32 cellular contexts compared by ENCODE assay signal in genomic region chr9:107855164-107855563, GRCh38.
DNase-seq lines count a peak whose midpoint lies in the region; ATAC-seq, FAIRE-seq and TF ChIP-seq lines count a peak whose summit lies in the region.
"Had no signal": no experiment of that assay in that cellular context is flagged by ENCODE, and none has a peak within 500 bp of the region (broad histone marks: within the 10 kb centered on the region; RNA-seq: fewer than 3 reads in every experiment).

No MANE protein-coding gene starts in this region.

- H3K4me1 ChIP-seq in HCT116 (ENCODE audit: control insufficient read depth in 1 of 2, insufficient read depth in 2 of 2, low read length in 2 of 2) (no peaks in the 10 kb centered on the region), HEK293 (ENCODE audit: control insufficient read depth, insufficient read depth, low read length) (no peaks in the 10 kb centered on the region), upper lobe of left lung (no peaks in the 10 kb centered on the region)
- H3K4me1 ChIP-seq: A549, BE2C, BLaER1, Caco-2 had no signal

- H3K36me3 ChIP-seq in HCT116 (ENCODE audit: control insufficient read depth in 1 of 2, insufficient read depth in 2 of 2, low read length in 2 of 2) (no peaks in the 10 kb centered on the region; a peak in 1 of 4 replicates), HEK293 (ENCODE audit: control insufficient read depth in 2 of 2, insufficient read depth in 1 of 2, low read length in 2 of 2) (no peaks in the 10 kb centered on the region), upper lobe of left lung (no peaks in the 10 kb centered on the region)
- H3K36me3 ChIP-seq: BE2C, BLaER1 had no signal

- no peak for TF ChIP-seq RAD21 in HCT116 (IDR thresholded peaks at IDR 0.05; ENCODE audit: low read depth)

- no peak overlapping the region for H3K4me2 ChIP-seq in HCT116 (ENCODE audit: low read length)
- H3K4me2 ChIP-seq: A549; BLaER1; BLaER1 treated with 17β-estradiol and CSF1 and Interleukin-3, amounts not matched to agents 10 nM and 100 nM had no signal

- no peak overlapping the region for H3K9ac ChIP-seq in HCT116 (ENCODE audit: low read length)
- H3K9ac ChIP-seq: BLaER1; BLaER1 treated with 17β-estradiol and CSF1 and Interleukin-3, amounts not matched to agents 10 nM and 100 nM had no signal

- DNase-seq in H54 (ENCODE audit: insufficient read length, low spot score) (no peak), HCT116 (ENCODE audit: low read depth, low spot score) (no peak), upper lobe of left lung (no peak), activated gamma-delta T cell (lab: John Stamatoyannopoulos, UW) (no peak)
- no peak for DNase-seq in stimulated activated naive CD4-positive, alpha-beta T cell (lab: John Stamatoyannopoulos, UW)
- DNase-seq: 8988T; ACHN; AML-193; BE2C; C1 segment of cervical spinal cord; Caco-2; Calu3; CD4-positive, alpha-beta memory T cell; CD4-positive, alpha-beta T cell; CD4-positive, CD25-positive, alpha-beta regulatory T cell; CD8-positive, alpha-beta memory T cell; CD8-positive, alpha-beta T cell; COR-L47; DMS 273 treated with DMSO at 0.1 percent for 48 hours; DMS153; DMS53; DMS79; DMS79 treated with DMSO at 0.1 percent for 48 hours; DND-41; EL had no signal

- WGBS in upper lobe of left lung, 2 donors = 94 to 96% methylated on average over 1 of the region's 1 CpG

- H3K9me3 ChIP-seq in HCT116 (ENCODE audit: control insufficient read depth in 1 of 2, insufficient read depth in 1 of 2, low read depth in 1 of 2, low read length in 2 of 2) (peaks cover 0 to 3% of the 10 kb centered on the region in 2 experiments; a peak in 1 of 4 replicates), HEK293 (ENCODE audit: control insufficient read depth, insufficient read depth, low read depth, low read length) (no peaks in the 10 kb centered on the region), upper lobe of left lung (peaks cover 2 to 12% (median 6%) of the 10 kb centered on the region in 4 donors)
- H3K9me3 ChIP-seq: A549, BE2C had no signal

- no peak for TF ChIP-seq EP300 in upper lobe of left lung (IDR thresholded peaks at IDR 0.05)

- H3K27me3 ChIP-seq in HCT116 (ENCODE audit: insufficient read depth, low read length) (no peaks in the 10 kb centered on the region), upper lobe of left lung (no peaks in the 10 kb centered on the region)
- H3K27me3 ChIP-seq: BE2C; BLaER1; BLaER1 treated with 17β-estradiol and CSF1 and Interleukin-3, amounts not matched to agents 10 nM and 100 nM had no signal

- H3K4me3 ChIP-seq in HCT116 (replicated peaks in 1 of 2; ENCODE audit: low read depth in 1 of 2, low read length in 2 of 2) (no peak overlapping the region), HEK293 (ENCODE audit: low read depth, low read length) (no peak overlapping the region), upper lobe of left lung (no peak overlapping the region)
- H3K4me3 ChIP-seq: A549, BLaER1 had no signal

- ATAC-seq in HCT116 (no peak), upper lobe of left lung (ENCODE audit: low FRiP score in 2 of 2) (no peak)
- ATAC-seq: A549; CD8-positive, alpha-beta T cell had no signal

- TF ChIP-seq POLR2A in H54 (IDR thresholded peaks at IDR 0.05; ENCODE audit: low read depth, low read length) = no peak
- no peak for TF ChIP-seq POLR2A in HCT116 (IDR thresholded peaks at IDR 0.05; ENCODE audit: borderline replicate concordance, extremely low read depth, insufficient read depth, insufficient read length)
- no peak for TF ChIP-seq POLR2A in upper lobe of left lung (IDR thresholded peaks at IDR 0.05)

- H2AFZ ChIP-seq in HCT116 (ENCODE audit: low read depth, low read length, poor library complexity, severe bottlenecking) = no peak overlapping the region

- H3K79me2 ChIP-seq in HCT116 (ENCODE audit: insufficient read depth, low read length) = no peaks in the 10 kb centered on the region

- TF ChIP-seq CTCF in HCT116 (IDR thresholded peaks at IDR 0.05 in 2 of 3, conservative IDR thresholded peaks at IDR 0.05 in 1 of 3; ENCODE audit: borderline replicate concordance in 1 of 3, insufficient read depth in 1 of 3, low read depth in 2 of 3, low read length in 2 of 3) (no peak), HEK293 (tag by site-specific recombination; IDR thresholded peaks at IDR 0.05) (no peak), upper lobe of left lung (IDR thresholded peaks at IDR 0.05) (no peak)

- H4K20me1 ChIP-seq in HCT116 (ENCODE audit: insufficient read depth) = no peaks in the 10 kb centered on the region
- H4K20me1 ChIP-seq: BLaER1; BLaER1 treated with 17β-estradiol and CSF1 and Interleukin-3, amounts not matched to agents 10 nM and 100 nM had no signal

- H3K9me2 ChIP-seq in HCT116 (ENCODE audit: insufficient read depth) = no peaks in the 10 kb centered on the region

- CTCF ChIA-PET in HCT116 (lab: Charles Lee) (no interaction called here), HEK293 (lab: Yijun Ruan, JAX) (interaction anchor here (1.0 kb wide), 1 partner anchor 417 kb away, joined by 3 read pairs; no protein-coding TSS in a partner anchor)

- no TSS peak for BruUV-seq in HCT116 (replicated peaks; lab: Mats Ljungman, UMichigan)

- RAD21 ChIA-PET in HCT116 (lab: Charles Lee; ENCODE audit: low non-redundant PET in 1 of 2, low total read pairs in 2 of 2, uncharacterized antibody in 2 of 2, unreplicated experiment in 2 of 2) = no interaction called here

- H3K27ac ChIP-seq in HCT116 (ENCODE audit: low read depth, low read length) (no peak overlapping the region), HEK293 (ENCODE audit: extremely low read depth, low read depth, low read length) (no peak overlapping the region), upper lobe of left lung (no peak overlapping the region)
- H3K27ac ChIP-seq: 22Rv1; A549; BLaER1; BLaER1 treated with 17β-estradiol and CSF1 and Interleukin-3, amounts not matched to agents 10 nM and 100 nM; C4-2B had no signal

- POLR2A ChIA-PET in HCT116 (lab: Charles Lee) = no interaction called here
- POLR2A ChIA-PET in HEK293 (lab: Yijun Ruan, JAX) = no interaction called here

- intact Hi-C loops in HCT116 (cut with micrococcal nuclease) = no loop called here

- FAIRE-seq in H54 (lab: Jason Lieb, UNC) = peak; percentile 6
- FAIRE-seq: A549, D721Med had no signal

TF ChIP-seq in HCT116, 20 proteins besides CTCF, POLR2A, EP300 and RAD21 (continues in another document):
- no peak for TF ChIP-seq REST (IDR thresholded peaks at IDR 0.05; ENCODE audit: low read depth)
- TF ChIP-seq CBX3 (IDR thresholded peaks at IDR 0.05; ENCODE audit: low read depth) = peak; percentile 94
- no peak for TF ChIP-seq TCF7L2 (IDR thresholded peaks at IDR 0.05; ENCODE audit: borderline replicate concordance, extremely low read depth, insufficient read depth, insufficient read length)
- TF ChIP-seq EGR1 (IDR thresholded peaks at IDR 0.05; ENCODE audit: low read depth) = no peak

TF ChIP-seq in HEK293, 187 proteins besides CTCF, POLR2A, EP300 and RAD21:
- TF ChIP-seq SETDB1 (IDR thresholded peaks at IDR 0.05; ENCODE audit: insufficient read length, low read length) (peak; percentile 98), ZSCAN30 (tag by site-specific recombination; IDR thresholded peaks at IDR 0.05) (no peak), EGR2 (tag by site-specific recombination; IDR thresholded peaks at IDR 0.05; ENCODE audit: low read depth) (no peak), ZFP41 (tag by site-specific recombination; IDR thresholded peaks at IDR 0.05; ENCODE audit: borderline replicate concordance) (no peak), TRIM28 (IDR thresholded peaks at IDR 0.05; ENCODE audit: borderline replicate concordance, low read length) (peak; percentile 97), ZNF48 (tag by site-specific recombination; IDR thresholded peaks at IDR 0.05) (no peak), ZNF394 (tag by site-specific recombination; IDR thresholded peaks at IDR 0.05; ENCODE audit: borderline replicate concordance) (no peak)
